ENCODE assay signal across 7 cellular contexts in genomic region chrX:130028196-130028595, GRCh38. TPM values are rescaled to one million over a fixed set of nuclear protein-coding genes. Genes with fewer than 3 reads are reported as not detected.
DNase-seq lines count a peak whose midpoint lies in the region; ATAC-seq and TF ChIP-seq lines count a peak whose summit lies in the region.

No MANE protein-coding gene starts in this region.

- H3K9me3 ChIP-seq in sigmoid colon = no peaks in the 10 kb centered on the region

- TF ChIP-seq POLR2A in sigmoid colon (IDR thresholded peaks at IDR 0.05) = no peak

- H3K4me1 Mint-ChIP-seq in activated T-cell treated with anti-CD3 and anti-CD28 coated beads, Interleukin-2, amount 50 U/mL, for 4 hours (ENCODE audit: low read depth) = peaks cover 11% of the 10 kb centered on the region

- intact Hi-C loops in sigmoid colon (cut with DNase I) = loop anchor here (2.0 to 5.0 kb wide), 2 partner anchors 46 to 101 kb away; partner anchors contain the start of gene BCORL1

- H3K4me3 Mint-ChIP-seq in activated T-cell treated with anti-CD3 and anti-CD28 coated beads, Interleukin-2, amount 50 U/mL, for 4 hours = no peak overlapping the region

- H3K27me3 ChIP-seq in sigmoid colon = no peaks in the 10 kb centered on the region

- H3K36me3 ChIP-seq in sigmoid colon = peaks cover 3 to 55% (median 6%) of the 10 kb centered on the region in 4 donors

- H3K27ac ChIP-seq in sigmoid colon = no peak overlapping the region

- H3K9me3 Mint-ChIP-seq in activated T-cell treated with anti-CD3 and anti-CD28 coated beads, Interleukin-2, amount 50 U/mL, for 4 hours = no peaks in the 10 kb centered on the region

- H3K4me3 ChIP-seq in sigmoid colon = no peak overlapping the region

- peaks cover 0 to 6% (median 3%) of the 10 kb centered on the region in 4 donors for H3K4me1 ChIP-seq in sigmoid colon

- H3K36me3 Mint-ChIP-seq in activated T-cell treated with anti-CD3 and anti-CD28 coated beads, Interleukin-2, amount 50 U/mL, for 4 hours (ENCODE audit: insufficient read depth) = peaks cover 9% of the 10 kb centered on the region

- H3K27me3 Mint-ChIP-seq in activated T-cell treated with anti-CD3 and anti-CD28 coated beads, Interleukin-2, amount 50 U/mL, for 4 hours (ENCODE audit: low read depth) = no peaks in the 10 kb centered on the region

- peak; percentile 72 for TF ChIP-seq CTCF in GM12872 (IDR thresholded peaks at IDR 0.05; ENCODE audit: insufficient read depth, low read depth, low read length)
- peak; percentile 27 to 62 (median 39) for TF ChIP-seq CTCF in sigmoid colon (IDR thresholded peaks at IDR 0.05)

- no peak for ATAC-seq in activated T-cell treated with anti-CD3 and anti-CD28 coated beads, Interleukin-2, amount 50 U/mL, for 4 hours
- ATAC-seq in GM18909 (IDR thresholded peaks at IDR 0.05; ENCODE audit: poor library complexity, unreplicated experiment) = no peak

- peak; percentile 1 for DNase-seq in NCI-H526 treated with DMSO at 0.1 percent for 48 hours (lab: John Stamatoyannopoulos, UW)
- DNase-seq in activated T-cell treated with anti-CD3 and anti-CD28 coated beads, Interleukin-2, amount 50 U/mL, for 4 hours = peak; percentile 45
- DNase-seq in foreskin melanocyte = peak; percentile 4
- DNase-seq in sigmoid colon = no peak
- no peak for DNase-seq in DMS114 treated with DMSO at 0.1 percent for 48 hours (lab: John Stamatoyannopoulos, UW; ENCODE audit: unreplicated experiment)

- 32 to 60% methylated on average over 5 of the region's 5 CpGs for WGBS in sigmoid colon, 2 donors

- no peak for TF ChIP-seq EP300 in sigmoid colon (IDR thresholded peaks at IDR 0.05)

RNA-seq across cellular contexts. Expression of gene BCORL1, which starts 45.8 kb away (rescaled TPM):
- 1 to 10 TPM; 7.9 to 9.0 (median 8.8) TPM for total RNA-seq in activated T-cell treated with anti-CD3 and anti-CD28 coated beads, Interleukin-2, amount 50 U/mL, for 4 hours
- total RNA-seq in sigmoid colon = 1 to 10 TPM; 2.2 to 5.8 (median 4.2) TPM
- 1 to 10 TPM; 1.2 to 5.0 (median 1.6) TPM for polyA plus RNA-seq in sigmoid colon

Comparison
In these comparisons a context has a peak if more than half of its experiments do, and no peak if none do; other contexts are left out.
1. DNase-seq: peak in NCI-H526 treated with DMSO at 0.1 percent for 48 hours (single experiment), activated T-cell treated with anti-CD3 and anti-CD28 coated beads, Interleukin-2, amount 50 U/mL, for 4 hours (single experiment) and foreskin melanocyte (single experiment); none in sigmoid colon (single experiment) and DMS114 treated with DMSO at 0.1 percent for 48 hours (single experiment).